In genomic region chr22:26512149-26512793, GRCh38 we compare ENCODE assay signal across 8 cellular contexts. TPM values are rescaled to one million over a fixed set of nuclear protein-coding genes. Genes with fewer than 3 reads are reported as not detected.
DNase-seq lines count a peak whose midpoint lies in the region; ATAC-seq, FAIRE-seq and TF ChIP-seq lines count a peak whose summit lies in the region.

Gene TFIP11 (minus strand): TSS chr22:26512473. CDS start chr22:26510272, 2,201 bp downstream.

- peaks cover 0 to 12% of the 10 kb centered on the region in 2 donors for H3K36me3 ChIP-seq in small intestine (ENCODE audit: control insufficient read depth in 2 of 2, insufficient read depth in 2 of 2, low read length in 2 of 2)

- intact Hi-C loops in activated B cell treated with CpG ODN at 0.5 μM for 24 hours (cut with micrococcal nuclease): loop anchor here (1.0 to 2.0 kb wide), 4 partner anchors 29 to 160 kb away; partner anchors contain the start of genes ASPHD2, HPS4, SRRD and TPST2

- no peaks in the 10 kb centered on the region for H3K27me3 Mint-ChIP-seq in activated B cell treated with CpG ODN at 0.5 μM for 24 hours

- peak within 1 kb of the TSS; percentile 2 to 81 for H3K27ac ChIP-seq in small intestine (ENCODE audit: low read depth in 1 of 2, low read length in 1 of 2)

- peak within 1 kb of the TSS; percentile 100 for H3K4me3 Mint-ChIP-seq in activated B cell treated with CpG ODN at 0.5 μM for 24 hours

- H3K27me3 ChIP-seq in small intestine (ENCODE audit: control insufficient read depth in 2 of 2, insufficient read depth in 2 of 2, low read length in 2 of 2): no peaks in the 10 kb centered on the region

- WGBS in small intestine, 3 donors: 0 to 1% (median 1%) methylated on average over 40 of the region's 40 CpGs

- peaks cover 39% of the 10 kb centered on the region for H3K4me1 Mint-ChIP-seq in activated B cell treated with CpG ODN at 0.5 μM for 24 hours

- no peaks in the 10 kb centered on the region for H3K9me3 ChIP-seq in small intestine (ENCODE audit: control insufficient read depth, low read depth)

- peak within 1 kb of the TSS; percentile 96 for H3K27ac Mint-ChIP-seq in activated B cell treated with CpG ODN at 0.5 μM for 24 hours

- H3K4me3 ChIP-seq in cardiac fibroblast (replicated peaks in 1 of 2; ENCODE audit: low read depth in 2 of 2, low read length in 2 of 2): peak within 1 kb of the TSS; percentile 95 to 100
- peak within 1 kb of the TSS; percentile 67 to 68 for H3K4me3 ChIP-seq in small intestine (ENCODE audit: low read depth in 1 of 2, low read length in 2 of 2)

- ATAC-seq in GM18868 (IDR thresholded peaks at IDR 0.05; ENCODE audit: unreplicated experiment): peak; percentile 86
- ATAC-seq in HG03135 (IDR thresholded peaks at IDR 0.05; ENCODE audit: unreplicated experiment): peak; percentile 92
- ATAC-seq in activated B cell treated with CpG ODN at 0.5 μM for 24 hours (ENCODE audit: low read depth): peak; percentile 94

- H3K36me3 Mint-ChIP-seq in activated B cell treated with CpG ODN at 0.5 μM for 24 hours (ENCODE audit: low read depth): peaks cover 43% of the 10 kb centered on the region

- no peak for TF ChIP-seq CTCF in activated B cell treated with CpG ODN at 0.5 μM for 24 hours (IDR thresholded peaks at IDR 0.05)
- TF ChIP-seq CTCF in cardiac fibroblast (IDR thresholded peaks at IDR 0.05; ENCODE audit: low read depth, low read length): no peak

- peaks cover 2 to 3% of the 10 kb centered on the region in 2 donors for H3K4me1 ChIP-seq in small intestine (ENCODE audit: control insufficient read depth in 2 of 2, insufficient read depth in 1 of 2, low read depth in 1 of 2, low read length in 1 of 2)

- POLR2A ChIA-PET in activated B cell treated with CpG ODN at 0.5 μM for 24 hours (lab: Charles Lee): interaction anchor here (0.6 to 3.7 kb wide), 12 partner anchors 10 to 160 kb away, joined by 3 to 37 read pairs (median 5); partner anchors contain the start of genes HPS4 and SRRD

- FAIRE-seq in small intestine (lab: Jason Lieb, UNC): no peak

- DNase-seq in ACHN: peak; percentile 91
- peak; percentile 88 for DNase-seq in NCI-H345 (lab: John Stamatoyannopoulos, UW)
- peak; percentile 89 for DNase-seq in activated B cell treated with CpG ODN at 0.5 μM for 24 hours
- DNase-seq in cardiac fibroblast (ENCODE audit: low read depth in 2 of 2): peak; percentile 90 to 92
- peak; percentile 99 for DNase-seq in iPS-NIHi11 (ENCODE audit: low spot score)
- peak; percentile 92 for DNase-seq in small intestine

- in situ Hi-C loops in ACHN (cut with HindIII; ENCODE audit: low pct_ligation_motif_present, low pct_unique_long_range_greater_than_20kb, low sequenced_read_pairs): no loop called here

- CTCF ChIA-PET in activated B cell treated with CpG ODN at 0.5 μM for 24 hours (lab: Charles Lee): interaction anchor here (0.6 to 0.9 kb wide), 2 partner anchors 10 to 72 kb away, joined by 4 to 7 read pairs; no protein-coding TSS in a partner anchor

- H3K9me3 Mint-ChIP-seq in activated B cell treated with CpG ODN at 0.5 μM for 24 hours: no peaks in the 10 kb centered on the region

RNA-seq across cellular contexts. Expression of gene TFIP11, which starts in this region (rescaled TPM):
- 59.0 and 62.8 TPM in 2 replicates for total RNA-seq in activated B cell treated with CpG ODN at 0.5 μM for 24 hours
- polyA plus RNA-seq in small intestine: 10 to 100 TPM; 14.5 to 32.7 (median 32.4) TPM

Comparison
In these comparisons a context has a peak if more than half of its experiments do, and no peak if none do; other contexts are left out.
1. Peak in every context shown above with its lines: DNase-seq, ATAC-seq, H3K4me3 ChIP-seq and H3K27ac ChIP-seq.